In genomic region chr4:118991686-118992085, GRCh38 we compare ENCODE assay signal across 15 cellular contexts.
A peak's percentile ranks its signal among the peaks of the same experiment; 100 is the strongest.
DNase-seq lines count a peak whose midpoint lies in the region; ATAC-seq, FAIRE-seq and TF ChIP-seq lines count a peak whose summit lies in the region.
"Had no signal": no experiment of that assay in that cellular context is flagged by ENCODE, and none has a peak within 500 bp of the region (broad histone marks: within the 10 kb centered on the region; RNA-seq: fewer than 3 reads in every experiment).

No MANE protein-coding gene starts in this region.

- no peaks in the 10 kb centered on the region for H3K79me2 ChIP-seq in keratinocyte (ENCODE audit: control insufficient read depth, insufficient read depth, low read length)

- H3K9me1 ChIP-seq in keratinocyte (ENCODE audit: control insufficient read depth, extremely low read depth, insufficient read depth, low read length), result no peaks in the 10 kb centered on the region

- H3K9me3 Mint-ChIP-seq in activated CD4-positive, alpha-beta T cell treated with anti-CD3 and anti-CD28 coated beads, Interleukin-2, amount 10 ng/mL, durations not matched to agents 24 days and 14 days, result no peaks in the 10 kb centered on the region
- H3K9me3 Mint-ChIP-seq: natural killer cell treated with Interleukin-12 subunit alpha and Interleukin-12 subunit beta and Interleukin-15 and Interleukin-18, amount 100 ng/mL, for 72 hours had no signal

- H3K27ac Mint-ChIP-seq in activated CD4-positive, alpha-beta T cell treated with anti-CD3 and anti-CD28 coated beads, Interleukin-2, amount 10 ng/mL, durations not matched to agents 24 days and 14 days, result no peak overlapping the region
- H3K27ac Mint-ChIP-seq: activated CD4-positive, alpha-beta T cell treated with anti-CD3 and anti-CD28 coated beads for 36 hours; natural killer cell treated with Interleukin-12 subunit alpha and Interleukin-12 subunit beta and Interleukin-15 and Interleukin-18, amount 100 ng/mL, for 72 hours had no signal

- H3K4me2 ChIP-seq in keratinocyte (ENCODE audit: control insufficient read depth, extremely low read depth, insufficient read depth, low read depth, low read length), result peak overlapping the region; percentile 75

- peaks cover 5% of the 10 kb centered on the region for H3K27me3 Mint-ChIP-seq in activated CD4-positive, alpha-beta T cell treated with anti-CD3 and anti-CD28 coated beads, Interleukin-2, amount 10 ng/mL, durations not matched to agents 24 days and 14 days
- H3K27me3 Mint-ChIP-seq: activated CD4-positive, alpha-beta T cell treated with anti-CD3 and anti-CD28 coated beads for 36 hours had no signal

- H3K27me3 ChIP-seq in keratinocyte (ENCODE audit: control insufficient read depth, extremely low read depth, insufficient read depth, low read length) (no peaks in the 10 kb centered on the region), uterus (no peaks in the 10 kb centered on the region)
- H3K27me3 ChIP-seq: suprapubic skin had no signal

- FAIRE-seq in keratinocyte (lab: Jason Lieb, UNC), result peak; percentile 65
- FAIRE-seq: frontal cortex, islet of Langerhans had no signal

- no peak for TF ChIP-seq POLR2A in uterus (IDR thresholded peaks at IDR 0.05)

- intact Hi-C loops in activated CD4-positive, alpha-beta T cell treated with anti-CD3 and anti-CD28 coated beads, Interleukin-2, amount 10 ng/mL, durations not matched to agents 24 days and 14 days (cut with micrococcal nuclease), result no loop called here
- intact Hi-C loops in uterus (cut with DNase I; ENCODE audit: low total_unique reads), result no loop called here

- H3K4me1 Mint-ChIP-seq in activated CD4-positive, alpha-beta T cell treated with anti-CD3 and anti-CD28 coated beads, Interleukin-2, amount 10 ng/mL, durations not matched to agents 24 days and 14 days, result no peaks in the 10 kb centered on the region
- H3K4me1 Mint-ChIP-seq: activated CD4-positive, alpha-beta T cell treated with anti-CD3 and anti-CD28 coated beads for 36 hours had no signal

- H3K36me3 ChIP-seq in keratinocyte (ENCODE audit: control insufficient read depth in 2 of 2, extremely low read depth in 1 of 2, insufficient read depth in 2 of 2, low read length in 2 of 2) (no peaks in the 10 kb centered on the region), uterus (no peaks in the 10 kb centered on the region)
- H3K36me3 ChIP-seq: suprapubic skin had no signal

- peak overlapping the region; percentile 49 for H3K9ac ChIP-seq in keratinocyte (ENCODE audit: control insufficient read depth, extremely low read depth, insufficient read depth, low read length)

- no peaks in the 10 kb centered on the region for H3K9me3 ChIP-seq in keratinocyte (ENCODE audit: control insufficient read depth, low read depth, low read length)
- H3K9me3 ChIP-seq in uterus, result no peaks in the 10 kb centered on the region
- H3K9me3 ChIP-seq: suprapubic skin had no signal

- peaks cover 21% of the 10 kb centered on the region for H3K4me1 ChIP-seq in keratinocyte (ENCODE audit: control insufficient read depth, extremely low read depth, insufficient read depth, low read length)
- peaks cover 0 to 8% of the 10 kb centered on the region in 2 donors for H3K4me1 ChIP-seq in uterus

- H3K27ac ChIP-seq in keratinocyte (ENCODE audit: control insufficient read depth, insufficient read depth, low read length) (peak overlapping the region; percentile 36), uterus (peak overlapping the region; percentile 82 to 98)
- H3K27ac ChIP-seq: suprapubic skin had no signal

- no peaks in the 10 kb centered on the region for H3K36me3 Mint-ChIP-seq in activated CD4-positive, alpha-beta T cell treated with anti-CD3 and anti-CD28 coated beads, Interleukin-2, amount 10 ng/mL, durations not matched to agents 24 days and 14 days (ENCODE audit: low read depth)
- H3K36me3 Mint-ChIP-seq: natural killer cell treated with Interleukin-12 subunit alpha and Interleukin-12 subunit beta and Interleukin-15 and Interleukin-18, amount 100 ng/mL, for 72 hours had no signal

- peak; percentile 35 for DNase-seq in activated CD4-positive, alpha-beta T cell treated with anti-CD3 and anti-CD28 coated beads, Interleukin-2, amount 10 ng/mL, durations not matched to agents 24 days and 14 days
- DNase-seq in activated CD4-positive, alpha-beta T cell treated with anti-CD3 and anti-CD28 coated beads, Interleukin-2, amount 50 U/mL, for 1 hour, result no peak
- peak; percentile 63 for DNase-seq in MV-4-11 (lab: John Stamatoyannopoulos, UW)
- no peak for DNase-seq in keratinocyte (ENCODE audit: low read depth, low spot score)
- DNase-seq in uterus, result no peak
- DNase-seq in stimulated activated CD8-positive, alpha-beta memory T cell treated with anti-CD3 and anti-CD28 coated beads, Interleukin-4, amount 100 ng/mL, for 48 hours, result no peak
- no peak for DNase-seq in effector CD4-positive, alpha-beta T cell
- DNase-seq: activated CD4-positive, alpha-beta T cell treated with anti-CD3 and anti-CD28 coated beads for 36 hours; effector CD8-positive, alpha-beta T cell; NCI-H2171 had no signal

- ATAC-seq in GM21737 (IDR thresholded peaks at IDR 0.05; ENCODE audit: unreplicated experiment), result no peak
- ATAC-seq: activated CD4-positive, alpha-beta T cell treated with anti-CD3 and anti-CD28 coated beads for 36 hours; natural killer cell treated with Interleukin-12 subunit alpha and Interleukin-12 subunit beta and Interleukin-15 and Interleukin-18, amount 100 ng/mL, for 72 hours had no signal

- H3K4me3 ChIP-seq in keratinocyte (ENCODE audit: control insufficient read depth in 2 of 3, extremely low read depth in 1 of 3, insufficient read depth in 2 of 3, low read depth in 1 of 3, low read length in 3 of 3) (peak overlapping the region in 2 of 3 experiments; percentile 34 to 48), uterus (no peak overlapping the region)
- H3K4me3 ChIP-seq: suprapubic skin had no signal

- no peak overlapping the region for H3K4me3 Mint-ChIP-seq in activated CD4-positive, alpha-beta T cell treated with anti-CD3 and anti-CD28 coated beads, Interleukin-2, amount 10 ng/mL, durations not matched to agents 24 days and 14 days
- H3K4me3 Mint-ChIP-seq: activated CD4-positive, alpha-beta T cell treated with anti-CD3 and anti-CD28 coated beads for 36 hours; natural killer cell treated with Interleukin-12 subunit alpha and Interleukin-12 subunit beta and Interleukin-15 and Interleukin-18, amount 100 ng/mL, for 72 hours had no signal

- dilution Hi-C loops in keratinocyte (cut with MboI; ENCODE audit: extremely low pct_ligation_motif_present, low sequenced_read_pairs), result loop anchor here (25.0 kb wide), 1 partner anchor 246 kb away; no protein-coding TSS in a partner anchor

- H4K20me1 ChIP-seq in keratinocyte (ENCODE audit: control insufficient read depth, extremely low read depth, insufficient read depth, low read length), result no peaks in the 10 kb centered on the region

- peak overlapping the region; percentile 96 for H2AFZ ChIP-seq in keratinocyte (ENCODE audit: control insufficient read depth, low read length)

- TF ChIP-seq CTCF in keratinocyte (optimal IDR thresholded peaks at IDR 0.05 in 1 of 3, IDR thresholded peaks at IDR 0.05 in 1 of 3, conservative IDR thresholded peaks at IDR 0.05 in 1 of 3; ENCODE audit: extremely low read depth in 1 of 3, insufficient read depth in 2 of 3, low read length in 3 of 3) (no peak), uterus (IDR thresholded peaks at IDR 0.05) (no peak)

Comparison
In these comparisons a context has a peak if more than half of its experiments do, and no peak if none do; other contexts are left out.
1. DNase-seq: peak in activated CD4-positive, alpha-beta T cell treated with anti-CD3 and anti-CD28 coated beads, Interleukin-2, amount 10 ng/mL, durations not matched to agents 24 days and 14 days (single experiment) and MV-4-11 (single experiment); none in activated CD4-positive, alpha-beta T cell treated with anti-CD3 and anti-CD28 coated beads, Interleukin-2, amount 50 U/mL, for 1 hour (single experiment), keratinocyte (single experiment), uterus (0 of 2), stimulated activated CD8-positive, alpha-beta memory T cell treated with anti-CD3 and anti-CD28 coated beads, Interleukin-4, amount 100 ng/mL, for 48 hours (single experiment) and effector CD4-positive, alpha-beta T cell (single experiment).
2. H3K4me3 ChIP-seq: peak in keratinocyte (2 of 3); none in uterus (0 of 2).